21 cellular contexts compared by ENCODE assay signal in the genomic region with DNA sequence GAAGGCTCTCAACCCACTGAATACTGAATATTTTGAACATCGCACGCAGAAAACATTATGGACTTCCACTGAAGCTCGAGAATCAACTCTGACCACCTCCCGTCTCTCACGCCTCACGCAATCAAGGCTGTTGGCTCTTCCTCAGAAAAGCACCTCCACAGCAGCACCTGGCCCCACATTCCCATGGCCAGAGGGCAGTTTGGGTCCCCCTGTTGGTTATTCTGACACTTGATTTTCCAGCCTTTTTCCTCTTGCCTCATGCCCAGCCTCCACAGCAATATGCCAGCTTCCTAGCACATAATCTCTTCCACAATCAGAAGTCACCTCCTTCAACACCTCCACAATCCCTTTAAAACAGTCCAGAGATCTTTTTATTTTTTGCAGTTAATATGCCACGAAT. TPM values are rescaled to one million over a fixed set of nuclear protein-coding genes. Genes with fewer than 3 reads are reported as not detected.
DNase-seq lines count a peak whose midpoint lies in the region; ATAC-seq and TF ChIP-seq lines count a peak whose summit lies in the region.
"Had no signal": no experiment of that assay in that cellular context is flagged by ENCODE, and none has a peak within 500 bp of the region (broad histone marks: within the 10 kb centered on the region; RNA-seq: fewer than 3 reads in every experiment).

No MANE protein-coding gene starts in this region.

- in situ Hi-C loops in ACHN (cut with HindIII; ENCODE audit: low pct_ligation_motif_present, low pct_unique_long_range_greater_than_20kb, low sequenced_read_pairs), result no loop called here

- CTCF ChIA-PET in PC-3 (lab: Charles Lee), result no interaction called here

- H3K27ac ChIP-seq in PC-3 (ENCODE audit: low read length) (no peak overlapping the region), sigmoid colon (no peak overlapping the region)
- H3K27ac ChIP-seq: upper lobe of right lung had no signal

- DNase-seq in ACHN, result peak; percentile 21
- no peak for DNase-seq in PC-3
- DNase-seq in fibroblast of villous mesenchyme (ENCODE audit: low read depth), result no peak
- DNase-seq in sigmoid colon, result no peak
- DNase-seq in activated CD4-positive, CD25-positive, alpha-beta regulatory T cell (lab: John Stamatoyannopoulos, UW), result no peak
- no peak for DNase-seq in islet precursor cell
- DNase-seq: activated gamma-delta T cell; dermis blood vessel endothelial cell; IMR-90; mammary epithelial cell; NCI-H187; NCI-H446 treated with DMSO at 0.1 percent for 48 hours; nucleus accumbens; retina; stimulated activated CD8-positive, alpha-beta memory T cell treated with anti-CD3 and anti-CD28 coated beads, Interleukin-4, amount 100 ng/mL, for 48 hours; upper lobe of right lung had no signal

- H4K20me1 ChIP-seq in PC-3 (ENCODE audit: low read length), result no peaks in the 10 kb centered on the region

- 94 to 95% methylated on average over 7 of the region's 7 CpGs for WGBS in sigmoid colon, 2 donors

- H3K4me3 ChIP-seq in GM12875 (ENCODE audit: low read depth, low read length) (no peak overlapping the region), PC-3 (ENCODE audit: low read length) (no peak overlapping the region), fibroblast of villous mesenchyme (ENCODE audit: low read depth, low read length) (no peak overlapping the region), sigmoid colon (no peak overlapping the region)
- H3K4me3 ChIP-seq: upper lobe of right lung had no signal

- TF ChIP-seq CTCF in GM12875 (IDR thresholded peaks at IDR 0.05; ENCODE audit: borderline replicate concordance, insufficient read depth, low read depth, low read length) (0 out of 2 replicates have a peak, but pooled peaks have one; percentile 2), PC-3 (conservative IDR thresholded peaks at IDR 0.05; ENCODE audit: low read depth, low read length) (peak; percentile 19; the same call in 1 of the 2 replicates), fibroblast of villous mesenchyme (IDR thresholded peaks at IDR 0.05; ENCODE audit: insufficient read depth, low read depth, low read length) (peak; percentile 4), sigmoid colon (IDR thresholded peaks at IDR 0.05) (no peak)

- POLR2A ChIA-PET in PC-3 (lab: Charles Lee; ENCODE audit: unreplicated experiment), result no interaction called here

- no peaks in the 10 kb centered on the region for H3K9me3 ChIP-seq in PC-3 (ENCODE audit: low read length)
- H3K9me3 ChIP-seq in sigmoid colon, result no peaks in the 10 kb centered on the region
- H3K9me3 ChIP-seq: upper lobe of right lung had no signal

- no peaks in the 10 kb centered on the region for H3K4me1 ChIP-seq in PC-3 (ENCODE audit: insufficient read depth, low read length)
- H3K4me1 ChIP-seq in sigmoid colon, result no peaks in the 10 kb centered on the region
- H3K4me1 ChIP-seq: upper lobe of right lung had no signal

- no peak for ATAC-seq in PC-3
- ATAC-seq in GM21825 (IDR thresholded peaks at IDR 0.05; ENCODE audit: unreplicated experiment), result no peak
- ATAC-seq: upper lobe of right lung had no signal

- no peak overlapping the region for H3K4me2 ChIP-seq in PC-3 (ENCODE audit: low read length)

- no peaks in the 10 kb centered on the region for H3K27me3 ChIP-seq in PC-3 (ENCODE audit: low read length)
- H3K27me3 ChIP-seq in sigmoid colon, result no peaks in the 10 kb centered on the region
- H3K27me3 ChIP-seq: upper lobe of right lung had no signal

- H3K79me2 ChIP-seq in PC-3 (ENCODE audit: low read length), result no peaks in the 10 kb centered on the region

- H3K9me2 ChIP-seq in PC-3 (replicated peaks; ENCODE audit: low read length), result no peaks in the 10 kb centered on the region

- no peak for TF ChIP-seq POLR2A in sigmoid colon (IDR thresholded peaks at IDR 0.05)

- H3K36me3 ChIP-seq in PC-3 (ENCODE audit: low read depth, low read length) (no peaks in the 10 kb centered on the region), sigmoid colon (no peaks in the 10 kb centered on the region)
- H3K36me3 ChIP-seq: upper lobe of right lung had no signal

- no peak for TF ChIP-seq EP300 in sigmoid colon (IDR thresholded peaks at IDR 0.05)

- intact Hi-C loops in PC-3 (cut with micrococcal nuclease) (no loop called here), sigmoid colon (cut with DNase I) (no loop called here)

- no TSS peak for BruUV-seq in PC-3 (replicated peaks; lab: Mats Ljungman, UMichigan)

- no peak overlapping the region for H2AFZ ChIP-seq in PC-3 (ENCODE audit: low read length)

- no peak overlapping the region for H3K9ac ChIP-seq in PC-3 (ENCODE audit: low read length)

- H3F3A ChIP-seq in PC-3 (ENCODE audit: low read length, unreplicated experiment), result no peaks in the 10 kb centered on the region

RNA-seq across cellular contexts. Expression of a gene that starts 55.9 kb away (rescaled TPM):
- not detected in 2 replicates for total RNA-seq in PC-3 (2014; rRNA removed)
- not detected in 2 replicates for total RNA-seq in fibroblast of villous mesenchyme
- not detected for total RNA-seq in sigmoid colon
- polyA plus RNA-seq in sigmoid colon, result 1 to 10 TPM in 2 of 3 donors, not detected in 1; 1.8 to 2.3 TPM
- total RNA-seq: dermis blood vessel endothelial cell, endothelial cell of umbilical vein, IMR-90, myocyte had no signal
- polyA plus RNA-seq: endothelial cell of umbilical vein, IMR-90, keratinocyte, mammary epithelial cell had no signal

Comparison
In these comparisons a context has a peak if more than half of its experiments do, and no peak if none do; other contexts are left out.
1. CTCF ChIP-seq: peak in GM12875 (single experiment), PC-3 (single experiment) and fibroblast of villous mesenchyme (single experiment); none in sigmoid colon (0 of 4).